14 cellular contexts compared by ENCODE assay signal in the genomic region with DNA sequence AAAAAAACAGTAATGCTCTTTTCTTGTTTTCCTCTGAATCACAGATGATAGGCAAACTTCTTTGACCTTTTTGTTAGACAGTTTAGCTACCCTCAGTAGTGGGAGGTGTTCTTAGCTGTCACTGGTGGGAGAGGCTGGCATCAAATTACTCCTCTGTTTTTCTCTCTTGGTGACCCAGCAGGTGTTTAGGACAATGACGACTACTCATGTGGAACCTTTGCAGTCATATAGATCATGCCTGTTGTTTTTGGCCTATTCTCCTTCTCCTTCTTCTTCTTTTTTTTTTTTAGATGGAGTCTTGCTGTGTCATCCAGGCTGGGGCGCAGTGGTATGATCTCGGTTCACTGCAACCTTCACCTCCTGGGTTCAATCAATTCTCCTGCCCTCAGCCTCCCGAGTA. TPM values are rescaled to one million over a fixed set of nuclear protein-coding genes. Genes with fewer than 3 reads are reported as not detected.
A peak's percentile ranks its signal among the peaks of the same experiment; 100 is the strongest.
DNase-seq lines count a peak whose midpoint lies in the region; ATAC-seq, FAIRE-seq and TF ChIP-seq lines count a peak whose summit lies in the region.
"Had no signal": no experiment of that assay in that cellular context is flagged by ENCODE, and none has a peak within 500 bp of the region (broad histone marks: within the 10 kb centered on the region; RNA-seq: fewer than 3 reads in every experiment).

No MANE protein-coding gene starts in this region.

- H3K27ac ChIP-seq in K562 (ENCODE audit: extremely low read depth, low read depth, low read length): peak overlapping the region; percentile 73; the same call in 1 of the 3 replicates

- 38% methylated on average over 3 of the region's 4 CpGs for WGBS in K562 (ENCODE audit: insufficient coverage, low coverage, missing lambda C conversion rate)

- H3K9ac ChIP-seq in K562 (ENCODE audit: insufficient read depth in 1 of 2, low read depth in 2 of 2, low read length in 2 of 2): no peak overlapping the region

- H3K27me3 ChIP-seq in K562 (ENCODE audit: control insufficient read depth in 2 of 2, insufficient read depth in 2 of 2, low read length in 2 of 2): no peaks in the 10 kb centered on the region
- H3K27me3 ChIP-seq: BE2C, neutrophil had no signal

- H3K9me3 ChIP-seq in K562 (replicated peaks; ENCODE audit: control insufficient read depth, insufficient read depth, low read depth, low read length): no peaks in the 10 kb centered on the region
- H3K9me3 ChIP-seq: BE2C, neutrophil had no signal

- no peak for TF ChIP-seq POLR2A in K562 (conservative IDR thresholded peaks at IDR 0.05)

- CTCF ChIA-PET in K562 (lab: Yijun Ruan, JAX; ENCODE audit: low intra/inter-chr PET ratio): interaction anchor here (0.6 kb wide), 1 partner anchor 419 kb away, joined by 6 read pairs; no protein-coding TSS in a partner anchor

- TF ChIP-seq CTCF in K562 (IDR thresholded peaks at IDR 0.05 in 2 of 3, conservative IDR thresholded peaks at IDR 0.05 in 1 of 3; ENCODE audit: insufficient read depth in 2 of 3, low read depth in 1 of 3, low read length in 3 of 3): no peak

- no peaks in the 10 kb centered on the region for H3K9me1 ChIP-seq in K562 (ENCODE audit: control insufficient read depth, insufficient read depth, low read length)

- DNase-seq in Caki2 (ENCODE audit: low read depth) (peak; percentile 95), NCI-H2171 (lab: John Stamatoyannopoulos, UW) (peak; percentile 28), K562 (ENCODE audit: extremely low read depth in 1 of 4, low spot score in 3 of 4) (peak in 2 of 4 experiments; percentile 8 to 20)
- DNase-seq in stimulated activated naive CD4-positive, alpha-beta T cell (lab: John Stamatoyannopoulos, UW): no peak
- DNase-seq: activated CD8-positive, alpha-beta memory T cell treated with anti-CD3 and anti-CD28 coated beads for 24 hours; BE2C; GOT3; stimulated activated CD8-positive, alpha-beta memory T cell treated with anti-CD3 and anti-CD28 coated beads, Interleukin-4, amount 100 ng/mL, for 48 hours had no signal

- no peak overlapping the region for H2AFZ ChIP-seq in K562 (ENCODE audit: low read depth, low read length)

- no peaks in the 10 kb centered on the region for H4K20me1 ChIP-seq in K562 (replicated peaks; ENCODE audit: control insufficient read depth, insufficient read depth, low read length)

- 0 out of 3 replicates have a peak, but pooled peaks cover 4% of the 10 kb centered on the region for H3K36me3 ChIP-seq in K562 (ENCODE audit: control insufficient read depth, insufficient read depth, low read length)
- H3K36me3 ChIP-seq: BE2C, neutrophil had no signal

- peaks cover 6 to 21% of the 10 kb centered on the region in 2 experiments; a peak in 4 of 5 replicates for H3K4me1 ChIP-seq in K562 (replicated peaks in 1 of 2; ENCODE audit: control insufficient read depth in 2 of 2, insufficient read depth in 2 of 2, low read length in 2 of 2)

- no peak for FAIRE-seq in K562 (lab: Jason Lieb, UNC)
- FAIRE-seq: frontal cortex had no signal

- H3K4me3 ChIP-seq in K562: no peak overlapping the region

- TF ChIP-seq RAD21 in K562 (CRISPR knock-in tag; conservative IDR thresholded peaks at IDR 0.05 in 1 of 2, IDR thresholded peaks at IDR 0.05 in 1 of 2): no peak

- H3K79me2 ChIP-seq in K562 (ENCODE audit: control insufficient read depth, insufficient read depth, low read length): peaks cover 3% of the 10 kb centered on the region; the same call in 2 of the 3 replicates

- no peak for TF ChIP-seq EP300 in K562 (IDR thresholded peaks at IDR 0.05; ENCODE audit: low read length)

- intact Hi-C loops in K562 (cut with micrococcal nuclease): loop anchor here (5.0 kb wide), 1 partner anchor 39 kb away; no protein-coding TSS in a partner anchor

- in situ Hi-C loops in Caki2 (cut with HindIII; ENCODE audit: low pct_unique_long_range_greater_than_20kb, low sequenced_read_pairs) (no loop called here), K562 (cut with MboI) (no loop called here)

- BruUV-seq in K562 (replicated peaks; lab: Mats Ljungman, UMichigan): no TSS peak

- peak; percentile 53 for ATAC-seq in HG02759 (IDR thresholded peaks at IDR 0.05; ENCODE audit: unreplicated experiment)
- ATAC-seq in K562: peak; percentile 51; the same call in 2 of the 3 replicates
- no peak for ATAC-seq in HG02852 (IDR thresholded peaks at IDR 0.05; ENCODE audit: unreplicated experiment)
- no peak for ATAC-seq in HG03521 (IDR thresholded peaks at IDR 0.05; ENCODE audit: unreplicated experiment)
- no peak for ATAC-seq in HG03139 (IDR thresholded peaks at IDR 0.05; ENCODE audit: unreplicated experiment)

- POLR2A ChIA-PET in K562 (lab: Yijun Ruan, JAX): interaction anchor here (0.9 kb wide), 1 partner anchor 9 kb away, joined by 3 read pairs; no protein-coding TSS in a partner anchor

- H3K4me2 ChIP-seq in K562 (ENCODE audit: insufficient read depth, low read length): no peak overlapping the region; the same call in 1 of the 2 replicates

RNA-seq across cellular contexts. Expression of a gene that starts 15.4 kb away (rescaled TPM):
- total RNA-seq in Caki2 (2014; rRNA removed; shearing (Covaris generic); ENCODE audit: low replicate concordance): 2.0 TPM in 1 of 2 replicates, not detected in the other
- 47.3 and 78.1 TPM in 2 replicates for total RNA-seq in K562 (2011; cell fraction: chromatin; rRNA removed; ENCODE audit: low replicate concordance)
- 35.7 and 36.2 TPM in 2 replicates for total RNA-seq in K562 (2011; cell fraction: nucleolus; rRNA removed)
- 24.0 and 37.1 TPM in 2 replicates for total RNA-seq in K562 (2011; cell fraction: nucleoplasm; rRNA removed)
- total RNA-seq in K562 (2014; rRNA removed): 2.8 and 4.9 TPM in 2 replicates
- total RNA-seq in K562 (2014; rRNA removed; fragmentation: Illumina TruSeq; extraction: Trizol): 3.6 and 3.7 TPM in 2 replicates
- 4.7 and 5.5 TPM in 2 replicates for total RNA-seq in K562 (2015; rRNA removed; fragmentation: Illumina TruSeq; extraction: Trizol)
- total RNA-seq in K562 (2021): 6.0 and 6.9 TPM in 2 replicates
- polyA plus RNA-seq in K562 (2011; rRNA removed): 12.9 and 14.5 TPM in 2 replicates
- polyA plus RNA-seq in K562 (2011; cell fraction: cytosol; rRNA removed): 4.7 and 6.3 TPM in 2 replicates
- polyA plus RNA-seq in K562 (2011; cell fraction: nucleus; rRNA removed): 108 and 130 TPM in 2 replicates
- polyA plus RNA-seq in K562 (2012): 5.7 and 10.6 TPM in 2 replicates
- 6.2 and 7.3 TPM in 2 replicates for polyA plus RNA-seq in K562 (2014; fragmentation: Illumina TruSeq; extraction: Trizol)
- 1 to 10 TPM; 2.4 to 6.4 TPM for polyA plus RNA-seq in K562 (2014; fragmentation: Nextera tagmentation; extraction: Ambion mirVana)
- polyA plus RNA-seq in K562 (2014; rRNA removed): 5.5 and 10.5 TPM in 2 replicates
- 4.4 and 4.6 TPM in 2 replicates for polyA minus RNA-seq in K562 (2011; rRNA and poly(A)+ RNA removed)
- polyA minus RNA-seq in K562 (2011; cell fraction: cytosol; rRNA and poly(A)+ RNA removed): 1.2 TPM in 2 replicates
- 12.1 and 14.3 TPM in 2 replicates for polyA minus RNA-seq in K562 (2011; cell fraction: nucleus; rRNA and poly(A)+ RNA removed)

RNA-seq across cellular contexts. Expression of a gene that starts 21.9 kb away (rescaled TPM):
- total RNA-seq in Caki2 (2014; rRNA removed; shearing (Covaris generic); ENCODE audit: low replicate concordance): not detected in 2 replicates
- not detected in 2 replicates for total RNA-seq in K562 (2011; cell fraction: chromatin; rRNA removed; ENCODE audit: low replicate concordance)
- total RNA-seq in K562 (2011; cell fraction: nucleolus; rRNA removed): not detected in 2 replicates
- not detected in 2 replicates for total RNA-seq in K562 (2011; cell fraction: nucleoplasm; rRNA removed)
- total RNA-seq in K562 (2014; rRNA removed) (not detected in 2 replicates), K562 (2014; rRNA removed; fragmentation: Illumina TruSeq; extraction: Trizol) (not detected in 2 replicates), K562 (2015; rRNA removed; fragmentation: Illumina TruSeq; extraction: Trizol) (not detected in 2 replicates), K562 (2021) (0.60 and 0.87 TPM in 2 replicates)
- polyA plus RNA-seq in K562 (2011; rRNA removed) (not detected in 2 replicates), K562 (2014; fragmentation: Illumina TruSeq; extraction: Trizol) (not detected in 2 replicates), K562 (2014; fragmentation: Nextera tagmentation; extraction: Ambion mirVana) (not detected), K562 (2014; rRNA removed) (not detected in 2 replicates)
- polyA plus RNA-seq in K562 (2011; cell fraction: cytosol; rRNA removed): 0.42 TPM in 1 of 2 replicates, not detected in the other
- polyA plus RNA-seq in K562 (2011; cell fraction: nucleus; rRNA removed): not detected in 2 replicates
- not detected in 2 replicates for polyA plus RNA-seq in K562 (2012)
- polyA minus RNA-seq in K562 (2011; rRNA and poly(A)+ RNA removed): not detected in 2 replicates
- polyA minus RNA-seq in K562 (2011; cell fraction: cytosol; rRNA and poly(A)+ RNA removed): not detected in 2 replicates
- not detected in 2 replicates for polyA minus RNA-seq in K562 (2011; cell fraction: nucleus; rRNA and poly(A)+ RNA removed)

RNA-seq across cellular contexts. Expression of a gene that starts 26.9 kb away (rescaled TPM):
- 5.7 and 7.4 TPM in 2 replicates for total RNA-seq in Caki2 (2014; rRNA removed; shearing (Covaris generic); ENCODE audit: low replicate concordance)
- 17.9 and 29.7 TPM in 2 replicates for total RNA-seq in K562 (2011; cell fraction: chromatin; rRNA removed; ENCODE audit: low replicate concordance)
- total RNA-seq in K562 (2011; cell fraction: nucleolus; rRNA removed): 15.4 and 17.2 TPM in 2 replicates
- total RNA-seq in K562 (2011; cell fraction: nucleoplasm; rRNA removed): 21.6 and 28.2 TPM in 2 replicates
- total RNA-seq in K562 (2014; rRNA removed) (6.5 and 7.5 TPM in 2 replicates), K562 (2014; rRNA removed; fragmentation: Illumina TruSeq; extraction: Trizol) (6.5 and 7.0 TPM in 2 replicates), K562 (2015; rRNA removed; fragmentation: Illumina TruSeq; extraction: Trizol) (6.5 and 6.7 TPM in 2 replicates), K562 (2021) (12.3 and 13.8 TPM in 2 replicates)
- polyA plus RNA-seq in K562 (2011; rRNA removed) (10.1 and 11.0 TPM in 2 replicates), K562 (2014; fragmentation: Illumina TruSeq; extraction: Trizol) (9.8 and 10.7 TPM in 2 replicates), K562 (2014; fragmentation: Nextera tagmentation; extraction: Ambion mirVana) (under 1 TPM; 0.42 to 0.95 TPM), K562 (2014; rRNA removed) (6.9 and 7.9 TPM in 2 replicates)
- polyA plus RNA-seq in K562 (2011; cell fraction: cytosol; rRNA removed): 9.1 and 9.6 TPM in 2 replicates
- polyA plus RNA-seq in K562 (2011; cell fraction: nucleus; rRNA removed): 21.5 and 24.4 TPM in 2 replicates
- 8.2 and 8.9 TPM in 2 replicates for polyA plus RNA-seq in K562 (2012)
- 10.7 and 13.3 TPM in 2 replicates for polyA minus RNA-seq in K562 (2011; rRNA and poly(A)+ RNA removed)
- 4.7 and 7.2 TPM in 2 replicates for polyA minus RNA-seq in K562 (2011; cell fraction: cytosol; rRNA and poly(A)+ RNA removed)
- 11.0 and 16.7 TPM in 2 replicates for polyA minus RNA-seq in K562 (2011; cell fraction: nucleus; rRNA and poly(A)+ RNA removed)

RNA-seq across cellular contexts. Expression of a gene that starts 27.0 kb away (rescaled TPM):
- 17.7 and 24.7 TPM in 2 replicates for total RNA-seq in Caki2 (2014; rRNA removed; shearing (Covaris generic); ENCODE audit: low replicate concordance)
- 274 and 418 TPM in 2 replicates for total RNA-seq in K562 (2011; cell fraction: chromatin; rRNA removed; ENCODE audit: low replicate concordance)
- 163 and 173 TPM in 2 replicates for total RNA-seq in K562 (2011; cell fraction: nucleolus; rRNA removed)
- 160 and 174 TPM in 2 replicates for total RNA-seq in K562 (2011; cell fraction: nucleoplasm; rRNA removed)
- 28.5 and 32.6 TPM in 2 replicates for total RNA-seq in K562 (2014; rRNA removed)
- total RNA-seq in K562 (2014; rRNA removed; fragmentation: Illumina TruSeq; extraction: Trizol): 27.2 and 29.3 TPM in 2 replicates
- total RNA-seq in K562 (2015; rRNA removed; fragmentation: Illumina TruSeq; extraction: Trizol): 32.1 and 32.7 TPM in 2 replicates
- total RNA-seq in K562 (2021): 39.4 and 45.0 TPM in 2 replicates
- polyA plus RNA-seq in K562 (2011; rRNA removed): 42.2 and 58.0 TPM in 2 replicates
- polyA plus RNA-seq in K562 (2011; cell fraction: cytosol; rRNA removed): 37.5 and 42.3 TPM in 2 replicates
- 311 and 346 TPM in 2 replicates for polyA plus RNA-seq in K562 (2011; cell fraction: nucleus; rRNA removed)
- 41.0 and 65.6 TPM in 2 replicates for polyA plus RNA-seq in K562 (2012)
- polyA plus RNA-seq in K562 (2014; fragmentation: Illumina TruSeq; extraction: Trizol): 38.4 and 40.3 TPM in 2 replicates
- 10 to 100 TPM; 14.1 to 24.3 TPM for polyA plus RNA-seq in K562 (2014; fragmentation: Nextera tagmentation; extraction: Ambion mirVana)
- 60.4 and 63.2 TPM in 2 replicates for polyA plus RNA-seq in K562 (2014; rRNA removed)
- polyA minus RNA-seq in K562 (2011; rRNA and poly(A)+ RNA removed): 47.8 and 48.8 TPM in 2 replicates
- 12.4 and 17.6 TPM in 2 replicates for polyA minus RNA-seq in K562 (2011; cell fraction: cytosol; rRNA and poly(A)+ RNA removed)
- polyA minus RNA-seq in K562 (2011; cell fraction: nucleus; rRNA and poly(A)+ RNA removed): 56.4 and 96.6 TPM in 2 replicates

RNA-seq across cellular contexts. Expression of a gene that starts 36.0 kb away (rescaled TPM):
- 0.24 TPM in 1 of 2 replicates, not detected in the other for total RNA-seq in Caki2 (2014; rRNA removed; shearing (Covaris generic); ENCODE audit: low replicate concordance)
- 1.9 and 2.2 TPM in 2 replicates for total RNA-seq in K562 (2011; cell fraction: chromatin; rRNA removed; ENCODE audit: low replicate concordance)
- 0.66 and 1.2 TPM in 2 replicates for total RNA-seq in K562 (2011; cell fraction: nucleolus; rRNA removed)
- 1.2 and 1.6 TPM in 2 replicates for total RNA-seq in K562 (2011; cell fraction: nucleoplasm; rRNA removed)
- total RNA-seq in K562 (2014; rRNA removed) (0.14 and 0.53 TPM in 2 replicates), K562 (2014; rRNA removed; fragmentation: Illumina TruSeq; extraction: Trizol) (0.18 and 0.67 TPM in 2 replicates), K562 (2015; rRNA removed; fragmentation: Illumina TruSeq; extraction: Trizol) (0.30 and 0.47 TPM in 2 replicates), K562 (2021) (0.36 and 0.40 TPM in 2 replicates)
- polyA plus RNA-seq in K562 (2011; rRNA removed) (0.21 and 0.27 TPM in 2 replicates), K562 (2014; fragmentation: Illumina TruSeq; extraction: Trizol) (0.22 and 0.36 TPM in 2 replicates), K562 (2014; fragmentation: Nextera tagmentation; extraction: Ambion mirVana) (under 1 TPM; 0.03 to 0.46 TPM), K562 (2014; rRNA removed) (0.17 and 0.40 TPM in 2 replicates)
- 0.18 TPM in 1 of 2 replicates, not detected in the other for polyA plus RNA-seq in K562 (2011; cell fraction: cytosol; rRNA removed)
- 2.3 and 2.6 TPM in 2 replicates for polyA plus RNA-seq in K562 (2011; cell fraction: nucleus; rRNA removed)
- 0.39 and 0.69 TPM in 2 replicates for polyA plus RNA-seq in K562 (2012)
- polyA minus RNA-seq in K562 (2011; rRNA and poly(A)+ RNA removed): 0.15 and 0.39 TPM in 2 replicates
- polyA minus RNA-seq in K562 (2011; cell fraction: cytosol; rRNA and poly(A)+ RNA removed): not detected in 2 replicates
- polyA minus RNA-seq in K562 (2011; cell fraction: nucleus; rRNA and poly(A)+ RNA removed): 0.54 and 1.4 TPM in 2 replicates

Comparison
In these comparisons a context has a peak if more than half of its experiments do, and no peak if none do; other contexts are left out.
1. DNase-seq: peak in Caki2 (single experiment) and NCI-H2171 (single experiment); none in stimulated activated naive CD4-positive, alpha-beta T cell (0 of 6).
2. ATAC-seq: peak in HG02759 (single experiment) and K562 (single experiment); none in HG02852 (single experiment), HG03521 (single experiment) and HG03139 (single experiment).